Comparison of ENCODE assay signal across 8 cellular contexts in the genomic region with DNA sequence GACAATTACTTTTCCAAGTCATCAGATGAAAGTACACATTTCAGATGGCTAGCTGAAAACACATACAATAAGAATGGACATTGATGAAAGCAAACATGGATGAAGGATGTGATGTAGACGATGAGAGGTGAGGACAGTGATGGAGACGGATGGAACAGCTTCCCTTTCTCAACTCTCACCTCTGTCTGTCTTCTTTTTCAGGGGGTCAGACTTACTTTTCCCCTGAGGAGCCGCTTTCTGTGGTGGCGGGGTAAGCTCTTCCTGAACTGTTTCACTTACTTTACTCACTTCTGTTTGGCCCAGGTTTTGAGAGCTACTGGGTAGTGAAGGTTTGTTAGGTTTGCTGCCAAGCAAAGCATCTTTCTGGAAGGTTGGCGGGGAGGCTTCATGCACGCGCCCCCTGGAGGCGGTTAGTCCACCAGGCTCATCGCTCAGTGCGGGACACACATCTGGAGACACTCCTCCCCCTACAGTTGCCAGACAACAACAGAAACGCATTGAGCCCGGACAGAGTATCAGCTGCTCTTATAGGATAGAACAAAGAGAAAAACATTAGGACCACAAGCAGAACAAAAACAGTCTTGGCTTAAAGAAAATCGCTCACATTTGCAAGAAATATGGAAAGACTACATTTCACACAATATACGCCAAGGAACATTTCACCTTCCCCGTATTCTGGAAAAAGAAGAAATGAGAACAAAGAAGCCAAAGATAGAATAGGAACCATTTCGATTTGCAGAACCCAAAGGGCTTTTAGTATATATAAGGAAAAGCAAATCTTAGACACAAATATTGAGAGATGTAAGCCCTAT.
DNase-seq lines count a peak whose midpoint lies in the region; ATAC-seq and TF ChIP-seq lines count a peak whose summit lies in the region.

No MANE protein-coding gene starts in this region.

- H3K27ac ChIP-seq in right cardiac atrium (ENCODE audit: low read length) = no peak overlapping the region

- no peaks in the 10 kb centered on the region for H3K9me3 Mint-ChIP-seq in T-helper 2 cell treated with Interferon-gamma antibody and Interleukin-4, amounts not matched to agents 5 μg/mL and 100 μg/mL, for 36 hours

- H3K4me3 Mint-ChIP-seq in T-helper 2 cell treated with Interferon-gamma antibody and Interleukin-4, amounts not matched to agents 5 μg/mL and 100 μg/mL, for 36 hours = peak overlapping the region; percentile 31

- DNase-seq in GM10266 (ENCODE audit: extremely low spot score) (peak; percentile 75), HCEC 1CT (peak; percentile 65), MV-4-11 (lab: John Stamatoyannopoulos, UW) (peak; percentile 79), anterior cingulate cortex (lab: John Stamatoyannopoulos, UW) (peak in 53 of 58 donors; percentile 2 to 87 (median 60)), right cardiac atrium (peak; percentile 83 to 93 (median 90)), sciatic nerve (ENCODE audit: low spot score) (peak; percentile 91), cortex of kidney (lab: John Stamatoyannopoulos, UW) (no peak)
- DNase-seq in T-helper 2 cell treated with Interferon-gamma antibody and Interleukin-4, amounts not matched to agents 5 μg/mL and 100 μg/mL, for 36 hours (ENCODE audit: low spot score) = peak; percentile 74

- ATAC-seq in right cardiac atrium = peak; percentile 92 to 95
- ATAC-seq in sciatic nerve = peak; percentile 97

- peaks cover 3% of the 10 kb centered on the region for H3K27me3 Mint-ChIP-seq in T-helper 2 cell treated with Interferon-gamma antibody and Interleukin-4, amounts not matched to agents 5 μg/mL and 100 μg/mL, for 36 hours (ENCODE audit: low read depth)

- H3K9me3 ChIP-seq in right cardiac atrium (ENCODE audit: control insufficient read depth, low read length) = no peaks in the 10 kb centered on the region

- H3K27me3 ChIP-seq in right cardiac atrium (ENCODE audit: control insufficient read depth, insufficient read depth) = no peaks in the 10 kb centered on the region

- TF ChIP-seq CTCF in GM10266 (IDR thresholded peaks at IDR 0.05; ENCODE audit: control insufficient read depth, insufficient read depth, low read depth, missing control alignments) = peak; percentile 86

- 24% methylated on average over 16 of the region's 16 CpGs for WGBS in right cardiac atrium

- intact Hi-C loops in right cardiac atrium (cut with DNase I) (loop anchor here in 3 of 4 donors (10.0 kb wide), 2 partner anchors 54 to 204 kb away; no protein-coding TSS in a partner anchor), sciatic nerve (cut with DNase I) (no loop called here)

- H3K4me1 ChIP-seq in right cardiac atrium (ENCODE audit: control insufficient read depth, insufficient read depth, low read length) = no peaks in the 10 kb centered on the region

- H3K27ac Mint-ChIP-seq in T-helper 2 cell treated with Interferon-gamma antibody and Interleukin-4, amounts not matched to agents 5 μg/mL and 100 μg/mL, for 36 hours = peak overlapping the region; percentile 18

- H3K4me1 Mint-ChIP-seq in T-helper 2 cell treated with Interferon-gamma antibody and Interleukin-4, amounts not matched to agents 5 μg/mL and 100 μg/mL, for 36 hours (ENCODE audit: low read depth) = peaks cover 10% of the 10 kb centered on the region

- H3K4me3 ChIP-seq in right cardiac atrium (ENCODE audit: low read length) = no peak overlapping the region

- no peaks in the 10 kb centered on the region for H3K36me3 Mint-ChIP-seq in T-helper 2 cell treated with Interferon-gamma antibody and Interleukin-4, amounts not matched to agents 5 μg/mL and 100 μg/mL, for 36 hours (ENCODE audit: low read depth)
